6 cellular contexts compared by ENCODE assay signal in the genomic region with DNA sequence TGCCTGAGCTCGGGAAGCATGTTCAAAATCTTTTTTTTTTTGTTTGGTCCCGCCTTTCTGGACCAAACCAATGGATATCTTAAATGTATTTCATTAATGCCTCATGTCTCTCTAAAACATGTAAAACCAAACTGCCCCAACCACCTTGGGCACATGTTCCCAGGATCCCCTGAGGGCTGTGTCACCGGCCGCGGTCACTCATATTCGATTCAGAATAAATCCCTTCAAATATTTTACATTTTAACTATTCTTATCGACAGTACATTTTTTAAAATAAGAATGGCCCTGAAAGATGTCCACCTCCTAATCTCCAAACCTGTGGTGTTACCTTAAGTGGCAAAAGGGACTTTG. TPM values are rescaled to one million over a fixed set of nuclear protein-coding genes. Genes with fewer than 3 reads are reported as not detected.
DNase-seq lines count a peak whose midpoint lies in the region; ATAC-seq and TF ChIP-seq lines count a peak whose summit lies in the region.

No MANE protein-coding gene starts in this region.

- no peaks in the 10 kb centered on the region for H3K27me3 Mint-ChIP-seq in activated CD4-positive, alpha-beta T cell treated with anti-CD3 and anti-CD28 coated beads, Interleukin-2, amount 10 ng/mL, durations not matched to agents 24 days and 14 days
- H3K27me3 Mint-ChIP-seq in endodermal cell (ENCODE audit: insufficient read depth) = peaks cover 2% of the 10 kb centered on the region

- H3K36me3 Mint-ChIP-seq in activated CD4-positive, alpha-beta T cell treated with anti-CD3 and anti-CD28 coated beads, Interleukin-2, amount 10 ng/mL, durations not matched to agents 24 days and 14 days (ENCODE audit: low read depth) = peaks cover 31% of the 10 kb centered on the region
- H3K36me3 Mint-ChIP-seq in endodermal cell (ENCODE audit: low read depth) = peaks cover 24% of the 10 kb centered on the region

- peak overlapping the region; percentile 76 for H3K27ac Mint-ChIP-seq in activated CD4-positive, alpha-beta T cell treated with anti-CD3 and anti-CD28 coated beads, Interleukin-2, amount 10 ng/mL, durations not matched to agents 24 days and 14 days
- H3K27ac Mint-ChIP-seq in endodermal cell = no peak overlapping the region

- intact Hi-C loops in activated CD4-positive, alpha-beta T cell treated with anti-CD3 and anti-CD28 coated beads, Interleukin-2, amount 10 ng/mL, durations not matched to agents 24 days and 14 days (cut with micrococcal nuclease) = loop anchor here (5.0 kb wide), 1 partner anchor 292 kb away; a partner anchor contains a TSS

- H3K4me1 ChIP-seq in endodermal cell (ENCODE audit: control insufficient read depth, insufficient read depth, low read length) (no peaks in the 10 kb centered on the region), subcutaneous abdominal adipose tissue (ENCODE audit: control insufficient read depth in 5 of 5, insufficient read depth in 5 of 5, low read length in 5 of 5) (peaks cover 5 to 56% (median 51%) of the 10 kb centered on the region in 5 donors)

- H3K4me1 Mint-ChIP-seq in activated CD4-positive, alpha-beta T cell treated with anti-CD3 and anti-CD28 coated beads, Interleukin-2, amount 10 ng/mL, durations not matched to agents 24 days and 14 days = peaks cover 26% of the 10 kb centered on the region
- no peaks in the 10 kb centered on the region for H3K4me1 Mint-ChIP-seq in endodermal cell

- DNase-seq in activated CD4-positive, alpha-beta T cell treated with anti-CD3 and anti-CD28 coated beads, Interleukin-2, amount 10 ng/mL, durations not matched to agents 24 days and 14 days = no peak
- DNase-seq in activated CD4-positive, alpha-beta T cell treated with anti-CD3 and anti-CD28 coated beads, Interleukin-2, amount 50 U/mL, for 1 hour = no peak
- no peak for DNase-seq in endodermal cell
- no peak for DNase-seq in DMS153 treated with DMSO at 0.1 percent for 48 hours (lab: John Stamatoyannopoulos, UW; ENCODE audit: unreplicated experiment)

- H3K36me3 ChIP-seq in endodermal cell (ENCODE audit: control insufficient read depth, insufficient read depth, low read length) = peaks cover 17% of the 10 kb centered on the region
- peaks cover 0 to 32% (median 25%) of the 10 kb centered on the region in 5 donors for H3K36me3 ChIP-seq in subcutaneous abdominal adipose tissue (ENCODE audit: control insufficient read depth in 5 of 5, insufficient read depth in 5 of 5, low read length in 5 of 5)

- TF ChIP-seq CTCF in endodermal cell (conservative IDR thresholded peaks at IDR 0.05) = no peak

- no peaks in the 10 kb centered on the region for H3K9me3 Mint-ChIP-seq in activated CD4-positive, alpha-beta T cell treated with anti-CD3 and anti-CD28 coated beads, Interleukin-2, amount 10 ng/mL, durations not matched to agents 24 days and 14 days
- no peaks in the 10 kb centered on the region for H3K9me3 Mint-ChIP-seq in endodermal cell

- no peaks in the 10 kb centered on the region for H3K27me3 ChIP-seq in endodermal cell (ENCODE audit: control insufficient read depth, insufficient read depth, low read length, poor library complexity, severe bottlenecking)
- no peaks in the 10 kb centered on the region for H3K27me3 ChIP-seq in subcutaneous abdominal adipose tissue (ENCODE audit: control insufficient read depth in 5 of 5, insufficient read depth in 4 of 5, low read length in 5 of 5)

- 82 to 95% methylated on average over 7 of the region's 7 CpGs for WGBS in endodermal cell (ENCODE audit: insufficient coverage in 1 of 2, insufficient read length in 1 of 2), 2 experiments

- H3K9me3 ChIP-seq in endodermal cell (ENCODE audit: control insufficient read depth, low read length) = no peaks in the 10 kb centered on the region
- no peaks in the 10 kb centered on the region for H3K9me3 ChIP-seq in subcutaneous abdominal adipose tissue (ENCODE audit: control insufficient read depth in 5 of 5, low read length in 5 of 5)

- peak overlapping the region; percentile 98 for H3K4me3 Mint-ChIP-seq in activated CD4-positive, alpha-beta T cell treated with anti-CD3 and anti-CD28 coated beads, Interleukin-2, amount 10 ng/mL, durations not matched to agents 24 days and 14 days
- H3K4me3 Mint-ChIP-seq in endodermal cell = peak overlapping the region; percentile 90

- H3K27ac ChIP-seq in endodermal cell (ENCODE audit: low read depth, low read length) (no peak overlapping the region), subcutaneous abdominal adipose tissue (ENCODE audit: low read depth, low read length) (peak overlapping the region; percentile 99)

- H3K9ac ChIP-seq in endodermal cell (ENCODE audit: extremely low read depth, low read length, poor library complexity, severe bottlenecking) (no peak overlapping the region), subcutaneous abdominal adipose tissue (ENCODE audit: low read length in 5 of 5) (peak overlapping the region in 4 of 5 donors; percentile 62 to 98 (median 78))

- no peak for ATAC-seq in GM21381 (IDR thresholded peaks at IDR 0.05; ENCODE audit: unreplicated experiment)

- H3K4me3 ChIP-seq in endodermal cell (ENCODE audit: low read length) (peak overlapping the region; percentile 91), subcutaneous abdominal adipose tissue (ENCODE audit: low read depth in 1 of 5, low read length in 5 of 5) (peak overlapping the region; percentile 60 to 86 (median 82))

RNA-seq across cellular contexts. Expression of a gene that starts 2.1 kb away (rescaled TPM):
- total RNA-seq in activated CD4-positive, alpha-beta T cell treated with anti-CD3 and anti-CD28 coated beads, Interleukin-2, amount 10 ng/mL, durations not matched to agents 24 days and 14 days = 130 and 134 TPM in 2 replicates
- total RNA-seq in endodermal cell = 10 to 100 TPM; 42.7 to 43.2 TPM
- 43.7 TPM for polyA plus RNA-seq in endodermal cell (2013, experiment 1 of 2)
- polyA plus RNA-seq in endodermal cell (2013, experiment 2 of 2) = 42.8 TPM

RNA-seq across cellular contexts. Expression of a gene that starts 30.4 kb away (rescaled TPM):
- 70.8 and 94.4 TPM in 2 replicates for total RNA-seq in activated CD4-positive, alpha-beta T cell treated with anti-CD3 and anti-CD28 coated beads, Interleukin-2, amount 10 ng/mL, durations not matched to agents 24 days and 14 days
- 10 to 100 TPM; 64.8 to 68.2 TPM for total RNA-seq in endodermal cell
- 48.8 TPM for polyA plus RNA-seq in endodermal cell (2013, experiment 1 of 2)
- 45.1 TPM for polyA plus RNA-seq in endodermal cell (2013, experiment 2 of 2)

RNA-seq across cellular contexts. Expression of a gene that starts 32.4 kb away (rescaled TPM):
- total RNA-seq in activated CD4-positive, alpha-beta T cell treated with anti-CD3 and anti-CD28 coated beads, Interleukin-2, amount 10 ng/mL, durations not matched to agents 24 days and 14 days = 2.1 and 2.3 TPM in 2 replicates
- 1 to 10 TPM; 3.0 to 4.3 TPM for total RNA-seq in endodermal cell
- polyA plus RNA-seq in endodermal cell (2013, experiment 1 of 2) = 0.93 TPM
- polyA plus RNA-seq in endodermal cell (2013, experiment 2 of 2) = 1.3 TPM

RNA-seq across cellular contexts. Expression of a gene that starts 54.9 kb away (rescaled TPM):
- 31.0 and 31.8 TPM in 2 replicates for total RNA-seq in activated CD4-positive, alpha-beta T cell treated with anti-CD3 and anti-CD28 coated beads, Interleukin-2, amount 10 ng/mL, durations not matched to agents 24 days and 14 days
- total RNA-seq in endodermal cell = 10 to 100 TPM; 55.2 to 56.1 TPM
- 37.5 TPM for polyA plus RNA-seq in endodermal cell (2013, experiment 1 of 2)
- polyA plus RNA-seq in endodermal cell (2013, experiment 2 of 2) = 32.8 TPM

RNA-seq across cellular contexts. Expression of a gene that starts 55.6 kb away (rescaled TPM):
- total RNA-seq in activated CD4-positive, alpha-beta T cell treated with anti-CD3 and anti-CD28 coated beads, Interleukin-2, amount 10 ng/mL, durations not matched to agents 24 days and 14 days = 0.47 and 1.1 TPM in 2 replicates
- 10 to 100 TPM in 1 of 2 donors, 1 to 10 TPM in 1; 8.5 to 13.3 TPM for total RNA-seq in endodermal cell
- 1.8 TPM for polyA plus RNA-seq in endodermal cell (2013, experiment 1 of 2)
- polyA plus RNA-seq in endodermal cell (2013, experiment 2 of 2) = 1.8 TPM
